In the genomic region with DNA sequence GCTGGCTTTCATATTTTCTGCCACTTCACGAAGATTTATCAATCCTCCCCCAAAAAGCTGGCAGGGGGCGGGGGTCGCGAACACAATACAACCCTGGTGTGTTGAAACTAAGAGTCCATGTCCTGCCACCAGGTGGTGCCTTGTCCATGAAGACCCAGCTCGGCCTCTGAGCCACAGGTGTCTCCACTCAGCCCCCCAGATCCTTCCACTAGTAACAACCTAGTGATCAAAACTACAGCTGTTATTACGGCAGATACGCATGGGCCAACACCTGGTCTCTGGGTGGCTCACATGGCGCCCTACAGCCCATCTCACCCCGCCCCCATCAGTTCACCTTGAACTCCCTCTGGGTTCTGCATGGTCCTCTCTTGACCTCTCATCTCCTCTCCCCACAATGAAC, we compare ENCODE assay signal across 8 cellular contexts. TPM values are rescaled to one million over a fixed set of nuclear protein-coding genes. Genes with fewer than 3 reads are reported as not detected.
DNase-seq lines count a peak whose midpoint lies in the region; ATAC-seq, FAIRE-seq and TF ChIP-seq lines count a peak whose summit lies in the region.

No MANE protein-coding gene starts in this region.

- CTCF ChIA-PET in IMR-90 (lab: Yijun Ruan, JAX): interaction anchor here (1.1 to 1.4 kb wide), 5 partner anchors 8 to 73 kb away, joined by 3 to 6 read pairs (median 4); no protein-coding TSS in a partner anchor

- H2BK20ac ChIP-seq in IMR-90 (ENCODE audit: low read depth, low read length): no peak overlapping the region

- no peak overlapping the region for H2AK5ac ChIP-seq in IMR-90 (ENCODE audit: low read depth, low read length)

- H3K27ac ChIP-seq in IMR-90 (ENCODE audit: insufficient read depth, low read length): no peak overlapping the region

- peaks cover 14 to 84% of the 10 kb centered on the region in 2 experiments for H3K79me1 ChIP-seq in IMR-90 (ENCODE audit: low read depth in 1 of 2, low read length in 2 of 2)

- no peak overlapping the region for H2AFZ ChIP-seq in IMR-90 (replicated peaks; ENCODE audit: low read length, poor library complexity)

- no peak overlapping the region for H3K23ac ChIP-seq in IMR-90 (ENCODE audit: low read depth, low read length)

- no peak overlapping the region for H3K14ac ChIP-seq in IMR-90 (replicated peaks; ENCODE audit: low read depth, low read length)

- dilution Hi-C loops in IMR-90 (cut with HindIII; ENCODE audit: low sequenced_read_pairs, unreplicated experiment): no loop called here

- no peaks in the 10 kb centered on the region for H3K36me3 ChIP-seq in IMR-90 (ENCODE audit: control insufficient read depth, insufficient read depth, low read length)

- no peak for TF ChIP-seq RAD21 in IMR-90 (IDR thresholded peaks at IDR 0.05; ENCODE audit: low read length)

- H4K91ac ChIP-seq in IMR-90 (ENCODE audit: insufficient read depth, low read depth, low read length): no peak overlapping the region

- no peak overlapping the region for H2BK120ac ChIP-seq in IMR-90 (ENCODE audit: low read depth, low read length)

- H3K4me3 ChIP-seq in IMR-90 (ENCODE audit: insufficient read depth, low read depth, low read length) (no peak overlapping the region), foreskin fibroblast (ENCODE audit: low read depth in 1 of 2, low read length in 2 of 2) (no peak overlapping the region)

- H4K8ac ChIP-seq in IMR-90 (ENCODE audit: low read depth in 2 of 2, low read length in 2 of 2): no peak overlapping the region

- ATAC-seq in GM19438 (IDR thresholded peaks at IDR 0.05; ENCODE audit: low read depth, unreplicated experiment) (peak; percentile 18), IMR-90 (ENCODE audit: low read depth) (no peak), HG02588 (IDR thresholded peaks at IDR 0.05; ENCODE audit: unreplicated experiment) (no peak), HG03025 (IDR thresholded peaks at IDR 0.05; ENCODE audit: low FRiP score, unreplicated experiment) (no peak)

- no peak overlapping the region for H4K5ac ChIP-seq in IMR-90 (ENCODE audit: low read depth, low read length)

- peaks cover 100% of the 10 kb centered on the region for H4K20me1 ChIP-seq in IMR-90 (ENCODE audit: insufficient read depth, low read length)

- no peak overlapping the region for H3K56ac ChIP-seq in IMR-90 (ENCODE audit: extremely low read depth, insufficient read depth, low read length)

- peaks cover 17% of the 10 kb centered on the region for H3K9me1 ChIP-seq in IMR-90 (ENCODE audit: insufficient read depth, low read length)

- no TSS peak for BruUV-seq in IMR-90 (replicated peaks; lab: Mats Ljungman, UMichigan)

- no peak for FAIRE-seq in D721Med (lab: Jason Lieb, UNC)

- H3K4ac ChIP-seq in IMR-90 (ENCODE audit: low read depth, low read length): no peak overlapping the region

- H3K4me1 ChIP-seq in IMR-90 (ENCODE audit: control insufficient read depth, insufficient read depth, low read length): no peaks in the 10 kb centered on the region

- no peak overlapping the region for H3K9ac ChIP-seq in IMR-90 (ENCODE audit: low read depth, low read length)

- WGBS in IMR-90 (ENCODE audit: extremely low coverage in 2 of 2, insufficient read length in 1 of 2), 2 experiments: 80% methylated on average over 1 of the region's 9 CpGs; no CpG with 5 or more reads in 1 of the 2 experiments

- peak; percentile 15 for TF ChIP-seq CTCF in D721Med (IDR thresholded peaks at IDR 0.05; ENCODE audit: insufficient read depth, missing control alignments)
- peak; percentile 23; the same call in 1 of the 2 replicates for TF ChIP-seq CTCF in IMR-90 (conservative IDR thresholded peaks at IDR 0.05; ENCODE audit: low read depth, low read length)
- TF ChIP-seq CTCF in foreskin fibroblast (IDR thresholded peaks at IDR 0.05; ENCODE audit: low read depth, low read length): peak; percentile 10

- intact Hi-C loops in IMR-90 (cut with micrococcal nuclease) (loop anchor here (10.0 kb wide), 1 partner anchor 501 kb away; no protein-coding TSS in a partner anchor), cardiac septum (cut with DNase I) (loop anchor here (10.0 kb wide), 1 partner anchor 69 kb away; no protein-coding TSS in a partner anchor)

- no peaks in the 10 kb centered on the region for H3K9me3 ChIP-seq in IMR-90 (ENCODE audit: control insufficient read depth, insufficient read depth, low read length)

- in situ Hi-C loops in IMR-90 (cut with MboI; ENCODE audit: low sequenced_read_pairs): no loop called here

- no peak overlapping the region for H3K18ac ChIP-seq in IMR-90 (ENCODE audit: low read depth, low read length)

- TF ChIP-seq POLR2A in IMR-90 (IDR thresholded peaks at IDR 0.05; ENCODE audit: low read depth, low read length): no peak

- DNase-seq in D721Med (ENCODE audit: insufficient read length, low spot score) (no peak), IMR-90 (no peak), foreskin fibroblast (no peak), cardiac septum (ENCODE audit: low spot score) (no peak), SHP77 treated with DMSO at 0.1 percent for 48 hours (lab: John Stamatoyannopoulos, UW) (no peak)

- H2BK15ac ChIP-seq in IMR-90 (ENCODE audit: low read depth, low read length): no peak overlapping the region

- no peak overlapping the region for H3K4me2 ChIP-seq in IMR-90 (ENCODE audit: low read depth, low read length)

- no peak overlapping the region for H2BK5ac ChIP-seq in IMR-90 (ENCODE audit: low read depth, low read length, poor library complexity, severe bottlenecking)

- no peaks in the 10 kb centered on the region for H3K27me3 ChIP-seq in IMR-90 (ENCODE audit: control insufficient read depth, insufficient read depth, low read length)

- POLR2A ChIA-PET in IMR-90 (lab: Charles Lee; ENCODE audit: unreplicated experiment): no interaction called here

- no peak overlapping the region for H2AK9ac ChIP-seq in IMR-90 (replicated peaks; ENCODE audit: low read depth, low read length, poor library complexity)

TF ChIP-seq in IMR-90, 13 proteins besides CTCF, POLR2A, EP300 and RAD21:
- no peak for TF ChIP-seq BHLHE40 (IDR thresholded peaks at IDR 0.05; ENCODE audit: low read depth, low read length)
- TF ChIP-seq MAZ (IDR thresholded peaks at IDR 0.05; ENCODE audit: borderline replicate concordance, low read depth, low read length): no peak
- TF ChIP-seq MXI1 (IDR thresholded peaks at IDR 0.05; ENCODE audit: borderline replicate concordance, low read depth, low read length): no peak
- TF ChIP-seq NFE2L2 (IDR thresholded peaks at IDR 0.05; ENCODE audit: low read depth, low read length): no peak
- no peak for TF ChIP-seq SMC3 (IDR thresholded peaks at IDR 0.05; ENCODE audit: low read depth, low read length)
- no peak for TF ChIP-seq RCOR1 (IDR thresholded peaks at IDR 0.05; ENCODE audit: insufficient replicate concordance, low read length)

RNA-seq across cellular contexts. Expression of gene USP7, which starts 27.7 kb away (rescaled TPM):
- total RNA-seq in IMR-90 (2012; rRNA removed): 28.3 and 45.8 TPM in 2 replicates
- polyA plus RNA-seq in IMR-90 (2012; rRNA removed): 13.9 and 17.8 TPM in 2 replicates
- polyA plus RNA-seq in IMR-90 (2012; cell fraction: cytosol; rRNA removed): 3.1 and 3.8 TPM in 2 replicates
- polyA plus RNA-seq in IMR-90 (2012; cell fraction: nucleus; rRNA removed; ENCODE audit: low replicate concordance): 10.5 and 40.9 TPM in 2 replicates
- total RNA-seq in cardiac septum: 74.6 TPM

RNA-seq across cellular contexts. Expression of gene LITAFD, which starts 53.8 kb away (rescaled TPM):
- not detected in 2 replicates for total RNA-seq in IMR-90 (2012; rRNA removed)
- polyA plus RNA-seq in IMR-90 (2012; rRNA removed): not detected in 2 replicates
- not detected in 2 replicates for polyA plus RNA-seq in IMR-90 (2012; cell fraction: cytosol; rRNA removed)
- polyA plus RNA-seq in IMR-90 (2012; cell fraction: nucleus; rRNA removed; ENCODE audit: low replicate concordance): not detected in 2 replicates
- not detected for total RNA-seq in cardiac septum
